In the genomic region with DNA sequence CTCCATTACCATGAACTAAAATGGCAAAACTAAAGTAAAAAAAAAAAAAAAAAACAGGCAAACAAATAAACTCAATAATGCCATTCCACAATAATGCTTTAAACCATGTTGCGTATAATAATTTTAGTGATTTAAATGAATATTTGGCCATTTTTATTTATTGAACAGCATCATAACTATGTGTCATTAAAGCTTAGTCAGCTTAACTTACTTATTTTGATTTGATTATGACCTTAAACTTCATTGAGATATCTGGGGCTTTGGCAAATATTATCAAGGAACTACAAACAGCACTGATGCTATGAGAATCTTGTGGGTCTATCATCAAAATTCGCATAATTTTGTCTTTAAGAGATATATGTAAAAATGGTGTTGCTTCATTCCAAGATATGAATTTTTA, we compare ENCODE assay signal across 4 cellular contexts.
TF ChIP-seq lines count a peak whose summit lies in the region.

No MANE protein-coding gene starts in this region.

TF ChIP-seq in HepG2, 621 proteins besides CTCF, POLR2A, EP300 and RAD21:
- TF ChIP-seq ZNF567 (CRISPR knock-in tag; IDR thresholded peaks at IDR 0.05; ENCODE audit: borderline replicate concordance) = no peak
- no peak for TF ChIP-seq FIP1L1 (IDR thresholded peaks at IDR 0.05; ENCODE audit: borderline replicate concordance, insufficient read depth, low read depth, low read length)
- TF ChIP-seq ZC3H4 (CRISPR knock-in tag; IDR thresholded peaks at IDR 0.05; ENCODE audit: borderline replicate concordance) = no peak
- TF ChIP-seq MAFK (conservative IDR thresholded peaks at IDR 0.05 in 1 of 2, IDR thresholded peaks at IDR 0.05 in 1 of 2; ENCODE audit: low read length in 2 of 2) = peak; percentile 53 to 59

TF ChIP-seq in A549, 52 proteins besides CTCF, POLR2A, EP300 and RAD21:
- TF ChIP-seq MAFK (IDR thresholded peaks at IDR 0.05; ENCODE audit: partially characterized antibody) = peak; percentile 15
- no peak for TF ChIP-seq JUNB (IDR thresholded peaks at IDR 0.05)

TF ChIP-seq in IMR-90, 13 proteins besides CTCF, POLR2A, EP300 and RAD21:
- peak; percentile 43; the same call in 1 of the 2 replicates for TF ChIP-seq MAFK (IDR thresholded peaks at IDR 0.05; ENCODE audit: low read depth, low read length)
- TF ChIP-seq, protein P1, sequence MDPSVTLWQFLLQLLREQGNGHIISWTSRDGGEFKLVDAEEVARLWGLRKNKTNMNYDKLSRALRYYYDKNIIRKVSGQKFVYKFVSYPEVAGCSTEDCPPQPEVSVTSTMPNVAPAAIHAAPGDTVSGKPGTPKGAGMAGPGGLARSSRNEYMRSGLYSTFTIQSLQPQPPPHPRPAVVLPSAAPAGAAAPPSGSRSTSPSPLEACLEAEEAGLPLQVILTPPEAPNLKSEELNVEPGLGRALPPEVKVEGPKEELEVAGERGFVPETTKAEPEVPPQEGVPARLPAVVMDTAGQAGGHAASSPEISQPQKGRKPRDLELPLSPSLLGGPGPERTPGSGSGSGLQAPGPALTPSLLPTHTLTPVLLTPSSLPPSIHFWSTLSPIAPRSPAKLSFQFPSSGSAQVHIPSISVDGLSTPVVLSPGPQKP (IDR thresholded peaks at IDR 0.05; ENCODE audit: borderline replicate concordance, low read depth, low read length) = no peak

TF ChIP-seq in K562, 482 proteins besides CTCF, POLR2A, EP300 and RAD21:
- TF ChIP-seq C11orf30 (IDR thresholded peaks at IDR 0.05; ENCODE audit: low read depth) = 0 out of 2 replicates have a peak, but pooled peaks have one; percentile 28
- 0 out of 2 replicates have a peak, but pooled peaks have one; percentile 16 for TF ChIP-seq MAFG (tag; conservative IDR thresholded peaks at IDR 0.05)
- no peak for TF ChIP-seq RFX1 (IDR thresholded peaks at IDR 0.05)
- TF ChIP-seq ZNF316 (IDR thresholded peaks at IDR 0.05) = peak; percentile 60
- TF ChIP-seq SP1 (CRISPR knock-in tag; IDR thresholded peaks at IDR 0.05) = no peak
- TF ChIP-seq MAFF (IDR thresholded peaks at IDR 0.05; ENCODE audit: low read length) = peak; percentile 16; the same call in 1 of the 2 replicates
